In genomic region chr2:219461669-219462068, GRCh38 we compare ENCODE assay signal across 23 cellular contexts. TPM values are rescaled to one million over a fixed set of nuclear protein-coding genes. Genes with fewer than 3 reads are reported as not detected.
A peak's percentile ranks its signal among the peaks of the same experiment; 100 is the strongest.
DNase-seq lines count a peak whose midpoint lies in the region; ATAC-seq, FAIRE-seq and TF ChIP-seq lines count a peak whose summit lies in the region.
"Had no signal": no experiment of that assay in that cellular context is flagged by ENCODE, and none has a peak within 500 bp of the region (broad histone marks: within the 10 kb centered on the region; RNA-seq: fewer than 3 reads in every experiment).

No MANE protein-coding gene starts in this region.

- TF ChIP-seq POLR2A in stomach (IDR thresholded peaks at IDR 0.05) = no peak

- H3K36me3 ChIP-seq in astrocyte (ENCODE audit: insufficient read depth, low read length) = peaks cover 6% of the 10 kb centered on the region
- peaks cover 5 to 19% of the 10 kb centered on the region in 2 experiments for H3K36me3 ChIP-seq in keratinocyte (ENCODE audit: control insufficient read depth in 2 of 2, extremely low read depth in 1 of 2, insufficient read depth in 2 of 2, low read length in 2 of 2)
- peaks cover 0 to 40% (median 12%) of the 10 kb centered on the region in 4 donors for H3K36me3 ChIP-seq in stomach

- H3K27ac ChIP-seq in HL-60 (replicated peaks) = peak overlapping the region; percentile 68
- no peak overlapping the region for H3K27ac ChIP-seq in astrocyte (ENCODE audit: low read depth, low read length)
- H3K27ac ChIP-seq in keratinocyte (ENCODE audit: control insufficient read depth, insufficient read depth, low read length) = no peak overlapping the region
- H3K27ac ChIP-seq in stomach = peak overlapping the region in 4 of 5 donors; percentile 59 to 95 (median 87)
- H3K27ac ChIP-seq: GM23248 had no signal

- H3K4me2 ChIP-seq in astrocyte (ENCODE audit: low read length) (peak overlapping the region; percentile 76), keratinocyte (ENCODE audit: control insufficient read depth, extremely low read depth, insufficient read depth, low read depth, low read length) (peak overlapping the region; percentile 27)

- H3K27me3 Mint-ChIP-seq in astrocyte (ENCODE audit: low read depth, unreplicated experiment) = no peaks in the 10 kb centered on the region
- H3K27me3 Mint-ChIP-seq in activated T-cell treated with anti-CD3 and anti-CD28 coated beads, Interleukin-2, amount 50 U/mL, for 4 hours (ENCODE audit: low read depth) = peaks cover 2% of the 10 kb centered on the region
- H3K27me3 Mint-ChIP-seq: activated CD4-positive, alpha-beta memory T cell treated with anti-CD3 and anti-CD28 coated beads for 36 hours; activated naive CD4-positive, alpha-beta T cell treated with anti-CD3 and anti-CD28 coated beads, Interleukin-2, amount 50 U/mL, for 24 hours had no signal

- TF ChIP-seq EP300 in stomach (IDR thresholded peaks at IDR 0.05) = no peak

- 74 to 82% (median 77%) methylated on average over 7 to 14 of the region's 14 CpGs for WGBS in stomach, 5 donors

- intact Hi-C loops in stomach (cut with DNase I; ENCODE audit: low total_unique reads) = no loop called here

- FAIRE-seq in astrocyte (lab: Jason Lieb, UNC) (no peak), keratinocyte (lab: Jason Lieb, UNC) (no peak)
- FAIRE-seq: bronchial epithelial cell, GM18507 had no signal

- H3K4me1 ChIP-seq in astrocyte (ENCODE audit: insufficient read depth, low read length) (peaks cover 30% of the 10 kb centered on the region), keratinocyte (ENCODE audit: control insufficient read depth, extremely low read depth, insufficient read depth, low read length) (peaks cover 21% of the 10 kb centered on the region), stomach (peaks cover 12 to 70% (median 32%) of the 10 kb centered on the region in 4 donors)

- no peaks in the 10 kb centered on the region for H3K9me3 Mint-ChIP-seq in astrocyte (ENCODE audit: unreplicated experiment)
- no peaks in the 10 kb centered on the region for H3K9me3 Mint-ChIP-seq in activated T-cell treated with anti-CD3 and anti-CD28 coated beads, Interleukin-2, amount 50 U/mL, for 4 hours
- H3K9me3 Mint-ChIP-seq: activated CD4-positive, alpha-beta memory T cell treated with anti-CD3 and anti-CD28 coated beads for 36 hours; activated naive CD4-positive, alpha-beta T cell treated with anti-CD3 and anti-CD28 coated beads, Interleukin-2, amount 50 U/mL, for 24 hours; mesothelial cell of epicardium; neural crest cell had no signal

- no peak overlapping the region for H2AFZ ChIP-seq in astrocyte (ENCODE audit: low read depth, low read length)
- no peak overlapping the region for H2AFZ ChIP-seq in keratinocyte (ENCODE audit: control insufficient read depth, low read length)
- H2AFZ ChIP-seq: GM23248 had no signal

- H4K20me1 ChIP-seq in astrocyte (ENCODE audit: insufficient read depth, low read length) = no peaks in the 10 kb centered on the region
- H4K20me1 ChIP-seq in keratinocyte (ENCODE audit: control insufficient read depth, extremely low read depth, insufficient read depth, low read length) = no peaks in the 10 kb centered on the region

- H3K4me3 Mint-ChIP-seq in astrocyte (ENCODE audit: unreplicated experiment) = no peak overlapping the region
- H3K4me3 Mint-ChIP-seq in activated T-cell treated with anti-CD3 and anti-CD28 coated beads, Interleukin-2, amount 50 U/mL, for 4 hours = no peak overlapping the region
- H3K4me3 Mint-ChIP-seq: activated CD4-positive, alpha-beta memory T cell treated with anti-CD3 and anti-CD28 coated beads for 36 hours; activated naive CD4-positive, alpha-beta T cell treated with anti-CD3 and anti-CD28 coated beads, Interleukin-2, amount 50 U/mL, for 24 hours; mesothelial cell of epicardium; neural crest cell; T-helper 17 cell had no signal

- dilution Hi-C loops in keratinocyte (cut with MboI; ENCODE audit: extremely low pct_ligation_motif_present, low sequenced_read_pairs) = no loop called here

- H3K36me3 Mint-ChIP-seq in astrocyte (ENCODE audit: low read depth, unreplicated experiment) = peaks cover 22% of the 10 kb centered on the region
- no peaks in the 10 kb centered on the region for H3K36me3 Mint-ChIP-seq in activated T-cell treated with anti-CD3 and anti-CD28 coated beads, Interleukin-2, amount 50 U/mL, for 4 hours (ENCODE audit: insufficient read depth)
- H3K36me3 Mint-ChIP-seq: activated CD4-positive, alpha-beta memory T cell treated with anti-CD3 and anti-CD28 coated beads for 36 hours; activated naive CD4-positive, alpha-beta T cell treated with anti-CD3 and anti-CD28 coated beads, Interleukin-2, amount 50 U/mL, for 24 hours had no signal

- H3K79me2 ChIP-seq in astrocyte (ENCODE audit: insufficient read depth, low read length) (peaks cover 10% of the 10 kb centered on the region), keratinocyte (ENCODE audit: control insufficient read depth, insufficient read depth, low read length) (no peaks in the 10 kb centered on the region)

- H3K4me1 Mint-ChIP-seq in astrocyte (ENCODE audit: low read depth, unreplicated experiment) = peaks cover 25% of the 10 kb centered on the region
- peaks cover 3% of the 10 kb centered on the region for H3K4me1 Mint-ChIP-seq in activated T-cell treated with anti-CD3 and anti-CD28 coated beads, Interleukin-2, amount 50 U/mL, for 4 hours (ENCODE audit: low read depth)
- H3K4me1 Mint-ChIP-seq: activated naive CD4-positive, alpha-beta T cell treated with anti-CD3 and anti-CD28 coated beads, Interleukin-2, amount 50 U/mL, for 24 hours had no signal

- H3K27me3 ChIP-seq in HL-60 (ENCODE audit: insufficient read depth, poor library complexity, severe bottlenecking) (no peaks in the 10 kb centered on the region), astrocyte (ENCODE audit: insufficient read depth, low read length) (no peaks in the 10 kb centered on the region), keratinocyte (ENCODE audit: control insufficient read depth, extremely low read depth, insufficient read depth, low read length) (no peaks in the 10 kb centered on the region), stomach (peaks cover 0 to 25% (median 21%) of the 10 kb centered on the region in 3 donors)

- TF ChIP-seq CTCF in HL-60 (IDR thresholded peaks at IDR 0.05; ENCODE audit: insufficient read depth, low read length) (no peak), astrocyte (IDR thresholded peaks at IDR 0.05; ENCODE audit: insufficient read depth, low read depth, low read length) (no peak), keratinocyte (optimal IDR thresholded peaks at IDR 0.05 in 1 of 3, IDR thresholded peaks at IDR 0.05 in 1 of 3, conservative IDR thresholded peaks at IDR 0.05 in 1 of 3; ENCODE audit: extremely low read depth in 1 of 3, insufficient read depth in 2 of 3, low read length in 3 of 3) (no peak), stomach (IDR thresholded peaks at IDR 0.05) (no peak)

- no peak overlapping the region for H3K4me3 ChIP-seq in HL-60 (replicated peaks; ENCODE audit: insufficient read depth, low read length)
- no peak overlapping the region for H3K4me3 ChIP-seq in astrocyte (ENCODE audit: insufficient read depth, low read depth, low read length)
- no peak overlapping the region for H3K4me3 ChIP-seq in keratinocyte (ENCODE audit: control insufficient read depth in 2 of 3, extremely low read depth in 1 of 3, insufficient read depth in 2 of 3, low read depth in 1 of 3, low read length in 3 of 3)
- peak overlapping the region in 3 of 4 donors; percentile 8 to 15 (median 13) for H3K4me3 ChIP-seq in stomach
- H3K4me3 ChIP-seq: GM23248 had no signal

- H3K9me1 ChIP-seq in keratinocyte (ENCODE audit: control insufficient read depth, extremely low read depth, insufficient read depth, low read length) = peaks cover 5% of the 10 kb centered on the region

- no peak for ATAC-seq in GM21528 (IDR thresholded peaks at IDR 0.05; ENCODE audit: low FRiP score, unreplicated experiment)
- ATAC-seq in activated T-cell treated with anti-CD3 and anti-CD28 coated beads, Interleukin-2, amount 50 U/mL, for 4 hours = no peak
- ATAC-seq in HG03520 (IDR thresholded peaks at IDR 0.05; ENCODE audit: unreplicated experiment) = no peak
- ATAC-seq: stimulated activated naive CD8-positive, alpha-beta T cell treated with anti-CD3 and anti-CD28 coated beads, Interleukin-15, Interleukin-2, amounts not matched to agents 100 U/mL and 50 U/mL, for 24 hours had no signal

- no peaks in the 10 kb centered on the region for H3K9me3 ChIP-seq in astrocyte (ENCODE audit: insufficient read depth, low read depth, low read length)
- H3K9me3 ChIP-seq in keratinocyte (ENCODE audit: control insufficient read depth, low read depth, low read length) = no peaks in the 10 kb centered on the region
- no peaks in the 10 kb centered on the region for H3K9me3 ChIP-seq in stomach

- H3K9ac ChIP-seq in astrocyte (ENCODE audit: low read length) = peak overlapping the region; percentile 54
- H3K9ac ChIP-seq in keratinocyte (ENCODE audit: control insufficient read depth, extremely low read depth, insufficient read depth, low read length) = peak overlapping the region; percentile 28
- H3K9ac ChIP-seq: GM23248 had no signal

- DNase-seq in HL-60 (ENCODE audit: low read depth in 1 of 2, low spot score in 1 of 2) (no peak), astrocyte (ENCODE audit: low read depth) (no peak), keratinocyte (ENCODE audit: low read depth, low spot score) (no peak), stomach (no peak)
- DNase-seq in activated T-cell treated with anti-CD3 and anti-CD28 coated beads, Interleukin-2, amount 50 U/mL, for 4 hours = no peak
- DNase-seq: COR-L47, GM23248, islet precursor cell, NCI-H1930, NCI-H446 treated with DMSO at 0.1 percent for 48 hours, retina, SHP77 treated with DMSO at 0.1 percent for 48 hours, T-helper 17 cell had no signal

- H3K27ac Mint-ChIP-seq in astrocyte (ENCODE audit: unreplicated experiment) = no peak overlapping the region
- H3K27ac Mint-ChIP-seq: activated CD4-positive, alpha-beta memory T cell treated with anti-CD3 and anti-CD28 coated beads for 36 hours; activated naive CD4-positive, alpha-beta T cell treated with anti-CD3 and anti-CD28 coated beads, Interleukin-2, amount 50 U/mL, for 24 hours; mesothelial cell of epicardium; T-helper 17 cell had no signal

RNA-seq across cellular contexts. Expression of gene SPEG, which starts 27.0 kb away (rescaled TPM):
- 71.2 and 76.1 TPM in 2 replicates for total RNA-seq in astrocyte
- 18.8 to 36.1 TPM (median 19.0 TPM) in 3 replicates for polyA plus RNA-seq in keratinocyte
- 2.0 TPM for polyA plus RNA-seq in keratinocyte (2011; ENCODE audit: low read depth)
- polyA plus RNA-seq in keratinocyte (2011; cell fraction: cytosol; rRNA removed) = 4.6 and 13.7 TPM in 2 replicates
- 94.3 and 140 TPM in 2 replicates for polyA plus RNA-seq in keratinocyte (2011; cell fraction: nucleus; rRNA removed)
- polyA plus RNA-seq in keratinocyte (2012; ENCODE audit: low replicate concordance) = 8.8 and 25.2 TPM in 2 replicates
- 11.7 to 26.6 TPM (median 19.3 TPM) in 3 replicates for polyA minus RNA-seq in keratinocyte
- polyA minus RNA-seq in keratinocyte (2011; cell fraction: cytosol; rRNA and poly(A)+ RNA removed) = 8.2 TPM
- polyA minus RNA-seq in keratinocyte (2011; cell fraction: nucleus; rRNA and poly(A)+ RNA removed) = 32.8 and 39.4 TPM in 2 replicates
- 100 to 1,000 TPM in 1 of 5 donors, 10 to 100 TPM in 3, 1 to 10 TPM in 1; 7.4 to 106 (median 30.4) TPM for total RNA-seq in stomach
- polyA plus RNA-seq in stomach = 10 to 100 TPM in 1 of 3 donors, 1 to 10 TPM in 2; 9.8 to 65.1 (median 9.9) TPM
- total RNA-seq in activated T-cell treated with anti-CD3 and anti-CD28 coated beads, Interleukin-2, amount 50 U/mL, for 4 hours = 1 to 10 TPM in 1 of 3 donors, under 1 TPM in 2; 0.74 to 2.1 (median 0.79) TPM

RNA-seq across cellular contexts. Expression of gene GMPPA, which starts 37.0 kb away (rescaled TPM):
- total RNA-seq in astrocyte (49.5 and 55.3 TPM in 2 replicates), stomach (100 to 1,000 TPM in 1 of 5 donors, 10 to 100 TPM in 4; 16.5 to 185 (median 24.2) TPM)
- polyA plus RNA-seq in keratinocyte (50.6 to 63.4 TPM (median 57.6 TPM) in 3 replicates), stomach (10 to 100 TPM; 29.9 to 84.8 (median 58.2) TPM)
- polyA plus RNA-seq in keratinocyte (2011; ENCODE audit: low read depth) = 4.1 TPM
- polyA plus RNA-seq in keratinocyte (2011; cell fraction: cytosol; rRNA removed) = 50.5 and 53.2 TPM in 2 replicates
- 64.4 and 79.0 TPM in 2 replicates for polyA plus RNA-seq in keratinocyte (2011; cell fraction: nucleus; rRNA removed)
- polyA plus RNA-seq in keratinocyte (2012; ENCODE audit: low replicate concordance) = 25.4 and 39.5 TPM in 2 replicates
- 66.2 to 112 TPM (median 83.0 TPM) in 3 replicates for polyA minus RNA-seq in keratinocyte
- polyA minus RNA-seq in keratinocyte (2011; cell fraction: cytosol; rRNA and poly(A)+ RNA removed) = 50.5 TPM
- polyA minus RNA-seq in keratinocyte (2011; cell fraction: nucleus; rRNA and poly(A)+ RNA removed) = 23.8 and 26.3 TPM in 2 replicates
- 10 to 100 TPM; 36.8 to 47.9 (median 46.7) TPM for total RNA-seq in activated T-cell treated with anti-CD3 and anti-CD28 coated beads, Interleukin-2, amount 50 U/mL, for 4 hours

RNA-seq across cellular contexts. Expression of gene DES, which starts 43.5 kb away (rescaled TPM):
- total RNA-seq in astrocyte (5.2 and 5.4 TPM in 2 replicates), stomach (1,000 to 10,000 TPM; 1,078 to 5,539 (median 2,913) TPM)
- polyA plus RNA-seq in keratinocyte (not detected in 3 replicates), stomach (100 to 1,000 TPM; 122 to 803 (median 204) TPM)
- polyA plus RNA-seq in keratinocyte (2011; ENCODE audit: low read depth) = not detected
- not detected in 2 replicates for polyA plus RNA-seq in keratinocyte (2011; cell fraction: cytosol; rRNA removed)
- polyA plus RNA-seq in keratinocyte (2011; cell fraction: nucleus; rRNA removed) = 0.16 TPM in 1 of 2 replicates, not detected in the other
- 0.68 TPM in 1 of 2 replicates, not detected in the other for polyA plus RNA-seq in keratinocyte (2012; ENCODE audit: low replicate concordance)
- polyA minus RNA-seq in keratinocyte = not detected in 3 replicates
- polyA minus RNA-seq in keratinocyte (2011; cell fraction: cytosol; rRNA and poly(A)+ RNA removed) = not detected
- not detected in 2 replicates for polyA minus RNA-seq in keratinocyte (2011; cell fraction: nucleus; rRNA and poly(A)+ RNA removed)
- total RNA-seq in activated T-cell treated with anti-CD3 and anti-CD28 coated beads, Interleukin-2, amount 50 U/mL, for 4 hours = under 1 TPM; 0.49 to 0.61 (median 0.58) TPM
- total RNA-seq: activated CD4-positive, alpha-beta memory T cell treated with anti-CD3 and anti-CD28 coated beads for 36 hours; bronchial epithelial cell; T-helper 17 cell had no signal

RNA-seq across cellular contexts. Expression of gene ASIC4, which starts 52.6 kb away (rescaled TPM):
- total RNA-seq in astrocyte (0.39 and 0.70 TPM in 2 replicates), stomach (10 to 100 TPM in 1 of 5 donors, 1 to 10 TPM in 1, not detected in 3; 2.0 to 11.0 TPM)
- polyA plus RNA-seq in keratinocyte (not detected in 3 replicates), stomach (not detected)
- not detected for polyA plus RNA-seq in keratinocyte (2011; ENCODE audit: low read depth)
- not detected in 2 replicates for polyA plus RNA-seq in keratinocyte (2011; cell fraction: cytosol; rRNA removed)
- 0.05 TPM in 1 of 2 replicates, not detected in the other for polyA plus RNA-seq in keratinocyte (2011; cell fraction: nucleus; rRNA removed)
- polyA plus RNA-seq in keratinocyte (2012; ENCODE audit: low replicate concordance) = 0.11 TPM in 1 of 2 replicates, not detected in the other
- not detected in 3 replicates for polyA minus RNA-seq in keratinocyte
- polyA minus RNA-seq in keratinocyte (2011; cell fraction: cytosol; rRNA and poly(A)+ RNA removed) = not detected
- polyA minus RNA-seq in keratinocyte (2011; cell fraction: nucleus; rRNA and poly(A)+ RNA removed) = not detected in 2 replicates
- total RNA-seq in activated T-cell treated with anti-CD3 and anti-CD28 coated beads, Interleukin-2, amount 50 U/mL, for 4 hours = under 1 TPM in 1 of 3 donors, not detected in 2; 0.08 TPM
- total RNA-seq: Daoy had no signal
- polyA plus RNA-seq: GM23248 had no signal

Comparison
In these comparisons a context has a peak if more than half of its experiments do, and no peak if none do; other contexts are left out.
1. H3K27ac ChIP-seq: peak in HL-60 (single experiment) and stomach (4 of 5); none in astrocyte (single experiment) and keratinocyte (single experiment).
2. H3K4me3 ChIP-seq: peak in stomach (3 of 4); none in HL-60 (single experiment), astrocyte (single experiment) and keratinocyte (0 of 3).
3. RNA of gene DES, which starts 43.5 kb away (total RNA-seq): 1,078 to 5,539 TPM in stomach; 5.2 to 5.4 TPM in astrocyte and 0.49 to 0.61 TPM in activated T-cell treated with anti-CD3 and anti-CD28 coated beads, Interleukin-2, amount 50 U/mL, for 4 hours; every median in the first group is over 100 times any median in the second.